In genomic region chr3:50090985-50091384, GRCh38 we compare ENCODE assay signal across 9 cellular contexts. TPM values are rescaled to one million over a fixed set of nuclear protein-coding genes. Genes with fewer than 3 reads are reported as not detected.
DNase-seq lines count a peak whose midpoint lies in the region; ATAC-seq and TF ChIP-seq lines count a peak whose summit lies in the region.
"Had no signal": no experiment of that assay in that cellular context is flagged by ENCODE, and none has a peak within 500 bp of the region (broad histone marks: within the 10 kb centered on the region; RNA-seq: fewer than 3 reads in every experiment).

No MANE protein-coding gene starts in this region.

- H3K9ac ChIP-seq in MM.1S (ENCODE audit: low read length): no peak overlapping the region
- peak overlapping the region; percentile 98 for H3K9ac ChIP-seq in neural cell (ENCODE audit: low read length)

- CTCF ChIA-PET in CD4-positive, alpha-beta T cell (lab: Charles Lee): no interaction called here

- H3K79me2 ChIP-seq in MM.1S (ENCODE audit: low read length) (peaks cover 64% of the 10 kb centered on the region), neural cell (replicated peaks; ENCODE audit: insufficient read depth, low read length) (peaks cover 42% of the 10 kb centered on the region)

- H3F3A ChIP-seq in MM.1S (ENCODE audit: insufficient read depth, low read length) (no peaks in the 10 kb centered on the region), neural cell (ENCODE audit: insufficient read depth, low read length, poor library complexity, severe bottlenecking) (no peaks in the 10 kb centered on the region)

- no peak for DNase-seq in CD4-positive, alpha-beta T cell
- peak; percentile 14 for DNase-seq in MM.1S
- DNase-seq in chondrocyte (ENCODE audit: low spot score): no peak
- DNase-seq in DMS 273 (lab: John Stamatoyannopoulos, UW; ENCODE audit: unreplicated experiment): no peak
- DNase-seq: activated CD4-positive, alpha-beta T cell treated with anti-CD3 and anti-CD28 coated beads, Interleukin-2, amount 50 U/mL, for 48 hours had no signal

- intact Hi-C loops in CD4-positive, alpha-beta T cell (cut with DNase I, micrococcal nuclease): loop anchor here in 1 of 2 experiments (5.0 kb wide), 1 partner anchor 304 kb away; the partner anchor contains the start of gene IP6K1

- no peaks in the 10 kb centered on the region for H3K27me3 ChIP-seq in CD4-positive, alpha-beta T cell (ENCODE audit: control insufficient read depth, insufficient read depth, low read length)
- H3K27me3 ChIP-seq in MM.1S (replicated peaks; ENCODE audit: insufficient read depth, low read length) (no peaks in the 10 kb centered on the region), neural cell (ENCODE audit: insufficient read depth, low read depth, low read length) (no peaks in the 10 kb centered on the region)

- H3K27ac Mint-ChIP-seq in CD4-positive, alpha-beta T cell: peak overlapping the region; percentile 99
- H3K27ac Mint-ChIP-seq in chondrocyte (ENCODE audit: unreplicated experiment): peak overlapping the region; percentile 12

- ATAC-seq in CD4-positive, alpha-beta T cell (ENCODE audit: poor library complexity): no peak
- ATAC-seq in HG03520 (IDR thresholded peaks at IDR 0.05; ENCODE audit: unreplicated experiment): no peak
- no peak for ATAC-seq in GM18511 (IDR thresholded peaks at IDR 0.05; ENCODE audit: unreplicated experiment)
- ATAC-seq in GM21529 (IDR thresholded peaks at IDR 0.05; ENCODE audit: unreplicated experiment): no peak

- peak overlapping the region; percentile 64; the same call in 1 of the 2 replicates for H3K4me2 ChIP-seq in MM.1S (ENCODE audit: low read depth, low read length)
- peak overlapping the region; percentile 77 for H3K4me2 ChIP-seq in neural cell (ENCODE audit: low read length)

- no peaks in the 10 kb centered on the region for H3K9me2 ChIP-seq in MM.1S (replicated peaks; ENCODE audit: insufficient read depth, low read length)
- H3K9me2 ChIP-seq in neural cell (ENCODE audit: insufficient read depth, low read length): no peaks in the 10 kb centered on the region

- peaks cover 6% of the 10 kb centered on the region; the same call in 1 of the 2 replicates for H4K20me1 ChIP-seq in MM.1S (ENCODE audit: insufficient read depth, low read length)
- H4K20me1 ChIP-seq in neural cell (ENCODE audit: insufficient read depth): peaks cover 6% of the 10 kb centered on the region

- H3K4me3 Mint-ChIP-seq in CD4-positive, alpha-beta T cell: peak overlapping the region; percentile 97
- H3K4me3 Mint-ChIP-seq in chondrocyte (ENCODE audit: unreplicated experiment): peak overlapping the region; percentile 95

- no peak overlapping the region for H3K27ac ChIP-seq in CD4-positive, alpha-beta T cell (ENCODE audit: low read depth, low read length)
- H3K27ac ChIP-seq in MM.1S (ENCODE audit: low read length) (no peak overlapping the region), neural cell (ENCODE audit: low read length) (no peak overlapping the region)

- no peak for TF ChIP-seq CTCF in CD4-positive, alpha-beta T cell (IDR thresholded peaks at IDR 0.05)
- TF ChIP-seq CTCF in MM.1S (IDR thresholded peaks at IDR 0.05; ENCODE audit: low read length) (no peak), chondrocyte (IDR thresholded peaks at IDR 0.05) (no peak), neural cell (IDR thresholded peaks at IDR 0.05; ENCODE audit: poor library complexity, severe bottlenecking) (no peak)

- TF ChIP-seq EP300 in neural cell (conservative IDR thresholded peaks at IDR 0.05; ENCODE audit: poor library complexity, severe bottlenecking): no peak

- no peak overlapping the region for H3K4me3 ChIP-seq in MM.1S (ENCODE audit: low read length)
- peak overlapping the region; percentile 77 for H3K4me3 ChIP-seq in neural cell (ENCODE audit: low read length)

- no peaks in the 10 kb centered on the region for H3K9me3 Mint-ChIP-seq in CD4-positive, alpha-beta T cell
- no peaks in the 10 kb centered on the region for H3K9me3 Mint-ChIP-seq in chondrocyte (ENCODE audit: low read depth)

- H3K4me1 Mint-ChIP-seq in CD4-positive, alpha-beta T cell (ENCODE audit: low read depth): peaks cover 45% of the 10 kb centered on the region
- peaks cover 37% of the 10 kb centered on the region for H3K4me1 Mint-ChIP-seq in chondrocyte (ENCODE audit: low read depth)

- peaks cover 73% of the 10 kb centered on the region for H3K36me3 Mint-ChIP-seq in CD4-positive, alpha-beta T cell (ENCODE audit: low read depth)
- H3K36me3 Mint-ChIP-seq in chondrocyte (ENCODE audit: low read depth): peaks cover 31% of the 10 kb centered on the region

- peaks cover 13% of the 10 kb centered on the region for H3K4me1 ChIP-seq in MM.1S (ENCODE audit: low read length)

- H3K36me3 ChIP-seq in MM.1S (replicated peaks; ENCODE audit: insufficient read depth, low read length): peaks cover 23% of the 10 kb centered on the region
- H3K36me3 ChIP-seq in neural cell (ENCODE audit: insufficient read depth, low read length): peaks cover 4% of the 10 kb centered on the region

- H2AFZ ChIP-seq in MM.1S (ENCODE audit: low read length) (no peak overlapping the region), neural cell (ENCODE audit: low read depth, low read length) (no peak overlapping the region)

- POLR2A ChIA-PET in CD4-positive, alpha-beta T cell (lab: Charles Lee): no interaction called here

- no peaks in the 10 kb centered on the region for H3K27me3 Mint-ChIP-seq in CD4-positive, alpha-beta T cell
- H3K27me3 Mint-ChIP-seq in chondrocyte (ENCODE audit: low read depth): no peaks in the 10 kb centered on the region

- TF ChIP-seq RAD21 in neural cell (conservative IDR thresholded peaks at IDR 0.05): no peak

- no peaks in the 10 kb centered on the region for H3K9me3 ChIP-seq in CD4-positive, alpha-beta T cell (ENCODE audit: control insufficient read depth, low read length)
- no peaks in the 10 kb centered on the region for H3K9me3 ChIP-seq in MM.1S (replicated peaks; ENCODE audit: insufficient read depth, low read length)
- no peaks in the 10 kb centered on the region for H3K9me3 ChIP-seq in neural cell (ENCODE audit: low read length)

TF ChIP-seq in neural cell, 6 proteins besides CTCF, POLR2A, EP300 and RAD21:
- no peak for TF ChIP-seq MXI1 (conservative IDR thresholded peaks at IDR 0.05; ENCODE audit: poor library complexity, severe bottlenecking)
- no peak for TF ChIP-seq EZH2 (IDR thresholded peaks at IDR 0.05; ENCODE audit: borderline replicate concordance, insufficient read depth, low read length, poor library complexity, severe bottlenecking)
- TF ChIP-seq POLR2AphosphoS5 (IDR thresholded peaks at IDR 0.05): no peak
- TF ChIP-seq TAF1 (IDR thresholded peaks at IDR 0.05; ENCODE audit: low read depth): no peak
- TF ChIP-seq SMC3 (conservative IDR thresholded peaks at IDR 0.05; ENCODE audit: poor library complexity): no peak
- no peak for TF ChIP-seq REST (IDR thresholded peaks at IDR 0.05; ENCODE audit: borderline replicate concordance)

RNA-seq across cellular contexts. Expression of gene RBM5, which starts 2.3 kb away (rescaled TPM):
- 100 to 1,000 TPM; 324 to 330 TPM for total RNA-seq in CD4-positive, alpha-beta T cell
- total RNA-seq in chondrocyte: 119 to 147 TPM (median 127 TPM) in 3 replicates
- 632 and 695 TPM in 2 replicates for polyA plus RNA-seq in neural cell
- 386 and 404 TPM in 2 replicates for polyA minus RNA-seq in neural cell
